38 cellular contexts compared by ENCODE assay signal in the genomic region with DNA sequence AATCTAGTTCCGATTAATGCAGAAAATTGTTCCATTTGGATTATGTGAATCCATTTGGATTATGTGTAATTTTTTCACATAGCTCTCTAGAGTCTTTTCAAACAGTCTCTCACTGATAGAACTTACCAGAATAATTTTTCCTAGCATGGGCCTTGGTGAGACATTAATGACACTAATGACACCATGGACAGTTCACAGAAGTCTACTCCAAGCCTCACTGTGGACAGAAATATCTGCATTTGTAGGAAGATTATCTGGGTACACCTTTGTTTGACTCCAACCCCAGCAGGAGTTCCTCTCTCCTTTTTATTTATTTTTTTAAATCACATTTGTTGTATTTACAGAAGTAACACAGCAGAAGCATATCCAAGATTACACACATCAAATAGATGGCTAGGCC. TPM values are rescaled to one million over a fixed set of nuclear protein-coding genes. Genes with fewer than 3 reads are reported as not detected.
"Had no signal": no experiment of that assay in that cellular context is flagged by ENCODE, and none has a peak within 500 bp of the region (broad histone marks: within the 10 kb centered on the region; RNA-seq: fewer than 3 reads in every experiment).

No MANE protein-coding gene starts in this region.

- DNase-seq: activated effector memory CD4-positive, alpha-beta T cell treated with anti-CD3 and anti-CD28 coated beads, Interleukin-2, amount 50 U/mL, for 16 hours; activated effector memory CD4-positive, alpha-beta T cell treated with Interleukin-2 at 50 U/mL for 16 hours; activated gamma-delta T cell; activated gamma-delta T cell treated with Interleukin-2 at 50 U/mL for 16 hours; activated naive CD4-positive, alpha-beta T cell; activated naive CD4-positive, alpha-beta T cell treated with anti-CD3 and anti-CD28 coated beads for 36 hours; activated naive CD4-positive, alpha-beta T cell treated with anti-CD3 and anti-CD28 coated beads, Interleukin-2, amount 10 ng/mL, durations not matched to agents 7 days and 5 days; activated naive CD4-positive, alpha-beta T cell treated with anti-CD3 and anti-CD28 coated beads, Interleukin-2, amount 50 U/mL, for 16 hours; activated naive CD4-positive, alpha-beta T cell treated with Interleukin-2 at 50 U/mL for 16 hours; activated naive CD8-positive, alpha-beta T cell treated with anti-CD3 and anti-CD28 coated beads for 36 hours; activated naive CD8-positive, alpha-beta T cell treated with anti-CD3 and anti-CD28 coated beads, Interleukin-2, amount 10 ng/mL, durations not matched to agents 7 days and 5 days; activated naive CD8-positive, alpha-beta T cell treated with anti-CD3 and anti-CD28 coated beads, Interleukin-2, amount 50 U/mL, for 24 hours; activated T-cell treated with anti-CD3 and anti-CD28 coated beads, Interleukin-2, amount 50 U/mL, for 24 hours; activated T-cell treated with anti-CD3 and anti-CD28 coated beads, Interleukin-2, amount 50 U/mL, for 4 hours; activated T-cell treated with anti-CD3 and anti-CD28 coated beads, Interleukin-2, amount 50 U/mL, for 48 hours; activated T-cell treated with anti-CD3 and anti-CD28 coated beads, Interleukin-2, amount 50 U/mL, for 72 hours; adrenal gland; amniotic stem cell; amygdala; anterior cingulate cortex; body of pancreas; brain microvascular endothelial cell; caudate nucleus; central memory CD4-positive, alpha-beta T cell; cerebellar nuclear complex had no signal

- ATAC-seq: activated naive CD4-positive, alpha-beta T cell treated with anti-CD3 and anti-CD28 coated beads, Interleukin-2, amount 50 U/mL, for 72 hours; activated naive CD8-positive, alpha-beta T cell treated with anti-CD3 and anti-CD28 coated beads, Interleukin-2, amount 50 U/mL, for 24 hours; activated T-cell treated with anti-CD3 and anti-CD28 coated beads, Interleukin-2, amount 50 U/mL, for 4 hours; activated T-cell treated with anti-CD3 and anti-CD28 coated beads, Interleukin-2, amount 50 U/mL, for 72 hours; activated T-helper 17 cell treated with anti-CD3 and anti-CD28 coated beads, Interleukin-2, amount 50 U/mL, for 72 hours; body of pancreas had no signal

- H3K27me3 ChIP-seq: adrenal gland, ascending aorta, body of pancreas, brain microvascular endothelial cell, breast epithelium, cardiac muscle cell had no signal

- H3K4me1 ChIP-seq: ascending aorta, body of pancreas, breast epithelium had no signal

- H3K27ac ChIP-seq: adrenal gland, ascending aorta, body of pancreas, brain microvascular endothelial cell, breast epithelium, cardiac muscle cell had no signal

- H3K9me3 ChIP-seq: adrenal gland, ascending aorta, body of pancreas, breast epithelium had no signal

- FAIRE-seq: astrocyte, bronchial epithelial cell had no signal

- H3K36me3 ChIP-seq: adrenal gland, ascending aorta, brain microvascular endothelial cell, breast epithelium, cardiac muscle cell had no signal

- H3K4me3 ChIP-seq: adrenal gland, ascending aorta, body of pancreas, breast epithelium, cardiac muscle cell had no signal

RNA-seq across cellular contexts. Expression of gene AADACL2, which starts 27.9 kb away (rescaled TPM):
- total RNA-seq: activated naive CD4-positive, alpha-beta T cell treated with anti-CD3 and anti-CD28 coated beads for 36 hours; activated naive CD4-positive, alpha-beta T cell treated with anti-CD3 and anti-CD28 coated beads, Interleukin-2, amount 50 U/mL, for 72 hours; activated naive CD8-positive, alpha-beta T cell treated with anti-CD3 and anti-CD28 coated beads for 36 hours; activated naive CD8-positive, alpha-beta T cell treated with anti-CD3 and anti-CD28 coated beads, Interleukin-2, amount 10 ng/mL, durations not matched to agents 7 days and 5 days; activated T-cell treated with anti-CD3 and anti-CD28 coated beads, Interleukin-2, amount 50 U/mL, for 4 hours; activated T-cell treated with anti-CD3 and anti-CD28 coated beads, Interleukin-2, amount 50 U/mL, for 72 hours; activated T-helper 1 cell treated with anti-CD3 and anti-CD28 coated beads, Interleukin-12 subunit alpha, Interleukin-12 subunit beta, Interleukin-2, Interleukin-4 antibody, amounts not matched to agents 30 ng/mL and 10 ng/mL and 1 ng/mL, durations not matched to agents 14 hours and 24 hours and 36 hours; activated T-helper 17 cell treated with anti-CD3 and anti-CD28 coated beads, Interleukin-2, amount 50 U/mL, for 72 hours; activated T-helper 2 cell treated with anti-CD3 and anti-CD28 coated beads, Interferon-gamma antibody, Interleukin-2, Interleukin-4, amounts not matched to agents 10 μg/mL and 5 μg/mL and 100 μg/mL, durations not matched to agents 14 hours and 24 hours and 36 hours; ascending aorta; astrocyte; body of pancreas; bronchial epithelial cell; cardiac muscle cell; cardiac septum; cerebellum; chondrocyte had no signal
- polyA plus RNA-seq: aorta, cardiac muscle cell had no signal

RNA-seq across cellular contexts. Expression of gene AADAC, which starts 52.3 kb away (rescaled TPM):
- total RNA-seq: activated naive CD4-positive, alpha-beta T cell treated with anti-CD3 and anti-CD28 coated beads for 36 hours; activated naive CD4-positive, alpha-beta T cell treated with anti-CD3 and anti-CD28 coated beads, Interleukin-2, amount 50 U/mL, for 72 hours; activated naive CD8-positive, alpha-beta T cell treated with anti-CD3 and anti-CD28 coated beads for 36 hours; activated naive CD8-positive, alpha-beta T cell treated with anti-CD3 and anti-CD28 coated beads, Interleukin-2, amount 10 ng/mL, durations not matched to agents 7 days and 5 days; activated T-cell treated with anti-CD3 and anti-CD28 coated beads, Interleukin-2, amount 50 U/mL, for 72 hours; activated T-helper 1 cell treated with anti-CD3 and anti-CD28 coated beads, Interleukin-12 subunit alpha, Interleukin-12 subunit beta, Interleukin-2, Interleukin-4 antibody, amounts not matched to agents 30 ng/mL and 10 ng/mL and 1 ng/mL, durations not matched to agents 14 hours and 24 hours and 36 hours; activated T-helper 17 cell treated with anti-CD3 and anti-CD28 coated beads, Interleukin-2, amount 50 U/mL, for 72 hours; activated T-helper 2 cell treated with anti-CD3 and anti-CD28 coated beads, Interferon-gamma antibody, Interleukin-2, Interleukin-4, amounts not matched to agents 10 μg/mL and 5 μg/mL and 100 μg/mL, durations not matched to agents 14 hours and 24 hours and 36 hours; aorta; astrocyte; bronchial epithelial cell; cardiac muscle cell; cardiac septum; cerebellum; chondrocyte had no signal
